In the genomic region with DNA sequence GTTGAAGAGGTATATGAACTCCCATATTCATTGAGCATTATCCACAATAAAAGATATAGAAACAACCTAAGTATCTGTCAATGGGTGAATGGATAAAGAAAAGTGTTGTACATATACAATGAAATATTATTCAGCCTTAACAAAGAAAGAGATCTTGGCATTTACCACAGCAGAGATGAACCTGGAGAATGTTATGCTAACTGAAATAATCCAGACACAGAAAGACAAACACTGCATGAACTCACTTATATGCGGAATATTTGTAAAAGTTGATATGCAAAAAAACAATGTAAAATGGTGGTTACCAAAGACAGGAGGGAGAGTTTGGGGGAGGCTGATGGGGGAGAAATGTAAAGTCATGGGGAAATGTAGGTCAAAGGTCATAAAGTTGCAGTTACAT, we compare ENCODE assay signal across 25 cellular contexts.
"Had no signal": no experiment of that assay in that cellular context is flagged by ENCODE, and none has a peak within 500 bp of the region (broad histone marks: within the 10 kb centered on the region; RNA-seq: fewer than 3 reads in every experiment).

No MANE protein-coding gene starts in this region.

- ATAC-seq: foreskin keratinocyte; gastroesophageal sphincter; heart left ventricle; left cardiac atrium; left lung; left ventricle myocardium superior; mucosa of descending colon; naive thymus-derived CD4-positive, alpha-beta T cell had no signal

- DNase-seq: dermis blood vessel endothelial cell; dorsolateral prefrontal cortex; effector CD4-positive, alpha-beta T cell; effector memory CD4-positive, alpha-beta T cell; foreskin keratinocyte; heart left ventricle; hypothalamus; left cardiac atrium; left lung; left ventricle myocardium superior; mammary epithelial cell; mucosa of descending colon; naive thymus-derived CD4-positive, alpha-beta T cell had no signal

- H3K36me3 Mint-ChIP-seq: memory B cell; mesothelial cell of epicardium; naive thymus-derived CD4-positive, alpha-beta T cell had no signal

- H3K9me3 Mint-ChIP-seq: memory B cell had no signal

- H3K79me2 ChIP-seq: hepatocyte had no signal

- H3K27me3 Mint-ChIP-seq: memory B cell; naive thymus-derived CD4-positive, alpha-beta T cell had no signal

- FAIRE-seq: colon, endothelial cell of umbilical vein, frontal cortex, islet of Langerhans, keratinocyte had no signal

- H2AFZ ChIP-seq: hepatocyte had no signal

- H3K4me3 ChIP-seq: coronary artery, dorsolateral prefrontal cortex, esophagus muscularis mucosa, gastroesophageal sphincter, heart left ventricle, hepatocyte, left lung, lung, mucosa of descending colon had no signal

- H3K4me3 Mint-ChIP-seq: memory B cell; mesothelial cell of epicardium; naive thymus-derived CD4-positive, alpha-beta T cell had no signal

- H3K4me1 Mint-ChIP-seq: memory B cell; naive thymus-derived CD4-positive, alpha-beta T cell had no signal

- H3K27ac ChIP-seq: coronary artery, dorsolateral prefrontal cortex, esophagus muscularis mucosa, foreskin keratinocyte, gastroesophageal sphincter, heart left ventricle, hepatocyte, left lung had no signal

- H3K9me3 ChIP-seq: esophagus muscularis mucosa, gastroesophageal sphincter, heart left ventricle, left lung, mucosa of descending colon had no signal

- H3K27me3 ChIP-seq: dorsolateral prefrontal cortex, esophagus muscularis mucosa, gastroesophageal sphincter, heart left ventricle, hepatocyte, left lung had no signal

- H3K36me3 ChIP-seq: esophagus muscularis mucosa, gastroesophageal sphincter, heart left ventricle, left lung had no signal

- H3K27ac Mint-ChIP-seq: memory B cell; mesothelial cell of epicardium; naive thymus-derived CD4-positive, alpha-beta T cell had no signal

- H3K4me2 ChIP-seq: hepatocyte had no signal

- H3K4me1 ChIP-seq: esophagus muscularis mucosa, foreskin keratinocyte, gastroesophageal sphincter, left lung had no signal
